ENCODE assay signal across 18 cellular contexts in the genomic region with DNA sequence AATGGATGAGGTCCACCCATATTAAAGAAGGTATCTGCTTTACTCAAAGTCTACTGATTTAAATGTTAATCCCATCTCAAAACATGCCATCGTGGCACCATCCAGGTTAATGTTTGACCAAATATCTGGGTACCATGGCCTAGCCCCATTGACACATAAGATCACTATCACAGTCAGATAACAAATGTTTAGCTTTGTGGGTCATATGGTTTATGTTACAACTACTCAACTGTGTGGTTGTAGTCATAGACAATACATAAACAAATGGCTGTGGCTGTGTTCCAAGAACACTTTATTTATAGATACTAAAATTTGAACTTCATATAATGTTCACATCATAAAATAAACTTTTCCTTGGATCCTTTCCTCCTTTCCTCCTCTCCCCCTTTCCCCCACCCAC. TPM values are rescaled to one million over a fixed set of nuclear protein-coding genes. Genes with fewer than 3 reads are reported as not detected.
DNase-seq lines count a peak whose midpoint lies in the region; ATAC-seq and TF ChIP-seq lines count a peak whose summit lies in the region.
"Had no signal": no experiment of that assay in that cellular context is flagged by ENCODE, and none has a peak within 500 bp of the region (broad histone marks: within the 10 kb centered on the region; RNA-seq: fewer than 3 reads in every experiment).

No MANE protein-coding gene starts in this region.

- H3K9me3 ChIP-seq in heart right ventricle (peaks cover 0 to 6% (median 0%) of the 10 kb centered on the region in 11 donors), hepatocyte (ENCODE audit: low read depth) (no peaks in the 10 kb centered on the region), thyroid gland (no peaks in the 10 kb centered on the region)

- no peak for TF ChIP-seq CTCF in heart right ventricle (IDR thresholded peaks at IDR 0.05)
- TF ChIP-seq CTCF in VCaP (conservative IDR thresholded peaks at IDR 0.05) = no peak
- TF ChIP-seq CTCF in hepatocyte (IDR thresholded peaks at IDR 0.05; ENCODE audit: poor library complexity) = no peak
- no peak for TF ChIP-seq CTCF in thyroid gland (IDR thresholded peaks at IDR 0.05)
- TF ChIP-seq CTCF in coronary artery (IDR thresholded peaks at IDR 0.05) = no peak

- no peaks in the 10 kb centered on the region for H4K20me1 ChIP-seq in hepatocyte (ENCODE audit: insufficient read depth, poor library complexity, severe bottlenecking)

- H3K27me3 ChIP-seq in heart right ventricle = no peaks in the 10 kb centered on the region
- no peaks in the 10 kb centered on the region for H3K27me3 ChIP-seq in hepatocyte
- no peaks in the 10 kb centered on the region for H3K27me3 ChIP-seq in thyroid gland

- no peak for TF ChIP-seq POLR2A in thyroid gland (IDR thresholded peaks at IDR 0.05)

- H3K4me3 ChIP-seq in heart right ventricle (no peak overlapping the region), hepatocyte (no peak overlapping the region), thyroid gland (replicated peaks in 1 of 3) (no peak overlapping the region), coronary artery (no peak overlapping the region)
- H3K4me3 ChIP-seq: PC-9, SK-N-MC had no signal

- H3K4me1 ChIP-seq in heart right ventricle (no peaks in the 10 kb centered on the region), hepatocyte (ENCODE audit: insufficient read depth) (no peaks in the 10 kb centered on the region), thyroid gland (peaks cover 2 to 5% of the 10 kb centered on the region in 2 donors)

- WGBS in heart right ventricle, 2 donors = 30 to 47% methylated on average over 1 of the region's 1 CpG
- WGBS in hepatocyte (ENCODE audit: low lambda C conversion rate, missing lambda C conversion rate) = 42% methylated on average over 1 of the region's 1 CpG
- 35 to 49% methylated on average over 1 of the region's 1 CpG for WGBS in thyroid gland, 2 donors

- H3K36me3 ChIP-seq in heart right ventricle = no peaks in the 10 kb centered on the region
- no peaks in the 10 kb centered on the region for H3K36me3 ChIP-seq in hepatocyte (replicated peaks; ENCODE audit: insufficient read depth, low read depth)
- H3K36me3 ChIP-seq in thyroid gland = no peaks in the 10 kb centered on the region

- H3K79me2 ChIP-seq in hepatocyte = no peaks in the 10 kb centered on the region

- H3K4me2 ChIP-seq in hepatocyte = no peak overlapping the region
- H3K4me2 ChIP-seq: PC-9 had no signal

- intact Hi-C loops in left ventricle myocardium superior (cut with micrococcal nuclease) = no loop called here
- intact Hi-C loops in heart right ventricle (cut with DNase I) = no loop called here
- intact Hi-C loops in thyroid gland (cut with DNase I) = no loop called here

- H3K27ac ChIP-seq in heart right ventricle (no peak overlapping the region), VCaP (peak overlapping the region; percentile 60), hepatocyte (no peak overlapping the region), thyroid gland (peak overlapping the region; percentile 43 to 61 (median 59)), coronary artery (peak overlapping the region in 1 of 2 donors; percentile 33)
- H3K27ac ChIP-seq: PC-9, SK-N-MC had no signal

- ATAC-seq in left ventricle myocardium superior (peak; percentile 19), heart right ventricle (no peak)

- DNase-seq in left ventricle myocardium superior (no peak), heart right ventricle (no peak), hepatocyte (ENCODE audit: low spot score) (peak; percentile 5), thyroid gland (no peak), coronary artery (ENCODE audit: low spot score) (no peak), mesenteric fat pad (ENCODE audit: low spot score) (no peak), NCI-H446 (lab: John Stamatoyannopoulos, UW) (no peak)
- DNase-seq: H9, HFFc6, KG1, NCI-H1105 treated with DMSO at 0.1 percent for 48 hours, NCI-H2081 treated with DMSO at 0.1 percent for 48 hours, NCI-H526, PC-9, RPMI8226, SHP77 treated with DMSO at 0.1 percent for 48 hours had no signal

- H2AFZ ChIP-seq in hepatocyte = no peak overlapping the region
- H2AFZ ChIP-seq: PC-9 had no signal

- H3K9me2 ChIP-seq in hepatocyte (replicated peaks; ENCODE audit: insufficient read depth) = no peaks in the 10 kb centered on the region

RNA-seq across cellular contexts. Expression of a gene that starts 9.8 kb away (rescaled TPM):
- total RNA-seq in left ventricle myocardium superior (395 TPM), heart right ventricle (100 to 1,000 TPM; 306 to 575 (median 414) TPM), hepatocyte (225 and 242 TPM in 2 replicates), thyroid gland (100 to 1,000 TPM; 413 to 706 (median 631) TPM), mesenteric fat pad (32.8 TPM)
- polyA plus RNA-seq in heart right ventricle (100 to 1,000 TPM; 201 to 285 TPM), hepatocyte (258 and 283 TPM in 2 replicates)

RNA-seq across cellular contexts. Expression of a gene that starts 9.8 kb away (rescaled TPM):
- total RNA-seq in left ventricle myocardium superior (54.3 TPM), heart right ventricle (10 to 100 TPM; 25.9 to 76.6 (median 50.7) TPM), hepatocyte (7.7 and 12.0 TPM in 2 replicates), thyroid gland (10 to 100 TPM; 42.9 to 65.2 (median 54.1) TPM), mesenteric fat pad (2.6 TPM)
- polyA plus RNA-seq in heart right ventricle (10 to 100 TPM; 11.7 to 18.9 TPM), hepatocyte (6.2 and 7.2 TPM in 2 replicates)

Comparison
In these comparisons a context has a peak if more than half of its experiments do, and no peak if none do; other contexts are left out.
1. H3K27ac ChIP-seq: peak in VCaP (single experiment) and thyroid gland (3 of 3); none in heart right ventricle (0 of 10) and hepatocyte (single experiment).